11 cellular contexts compared by ENCODE assay signal in the genomic region with DNA sequence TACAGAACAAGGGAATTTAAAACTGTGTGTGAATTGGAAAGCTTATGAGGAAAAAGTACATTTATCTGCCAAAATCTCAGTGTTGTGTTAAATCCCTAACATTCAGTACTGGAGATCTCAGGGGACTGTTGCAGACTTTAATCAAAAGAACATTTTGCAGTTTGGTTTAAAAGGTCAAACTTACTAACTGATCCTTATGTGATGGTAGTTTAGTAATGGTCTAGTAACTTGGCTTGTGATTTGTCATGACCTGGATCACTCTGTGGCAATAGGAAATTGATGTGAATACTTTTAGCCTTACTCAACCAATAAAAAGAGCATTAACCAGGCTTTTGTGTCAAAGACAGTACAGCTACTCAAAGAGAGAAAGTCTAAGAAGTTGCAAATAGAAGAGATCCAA.
DNase-seq lines count a peak whose midpoint lies in the region; ATAC-seq and TF ChIP-seq lines count a peak whose summit lies in the region.
"Had no signal": no experiment of that assay in that cellular context is flagged by ENCODE, and none has a peak within 500 bp of the region (broad histone marks: within the 10 kb centered on the region; RNA-seq: fewer than 3 reads in every experiment).

No MANE protein-coding gene starts in this region.

- no peaks in the 10 kb centered on the region for H3K9me2 ChIP-seq in GM23248 (ENCODE audit: insufficient read depth)

- H3K79me2 ChIP-seq in GM23248 (ENCODE audit: insufficient read depth) = no peaks in the 10 kb centered on the region
- no peaks in the 10 kb centered on the region for H3K79me2 ChIP-seq in smooth muscle cell (ENCODE audit: low read depth)

- H3K4me1 ChIP-seq in GM23248 (ENCODE audit: insufficient read depth) (peaks cover 26% of the 10 kb centered on the region), adipocyte (ENCODE audit: control insufficient read depth, insufficient read depth, low read length) (peaks cover 21% of the 10 kb centered on the region), smooth muscle cell (ENCODE audit: low read depth) (peaks cover 5% of the 10 kb centered on the region)

- H4K20me1 ChIP-seq in GM23248 (ENCODE audit: insufficient read depth) (no peaks in the 10 kb centered on the region), smooth muscle cell (ENCODE audit: low read depth) (no peaks in the 10 kb centered on the region)

- peak overlapping the region; percentile 20; the same call in 1 of the 2 replicates for H3K4me3 ChIP-seq in GM23248
- peak overlapping the region; percentile 8 for H3K4me3 ChIP-seq in adipocyte (ENCODE audit: low read length)
- no peak overlapping the region for H3K4me3 ChIP-seq in smooth muscle cell

- H3K4me2 ChIP-seq in GM23248 (ENCODE audit: unreplicated experiment) = peak overlapping the region; percentile 66
- peak overlapping the region; percentile 30 for H3K4me2 ChIP-seq in smooth muscle cell

- no peaks in the 10 kb centered on the region for H3K27me3 ChIP-seq in GM23248 (replicated peaks; ENCODE audit: insufficient read depth)
- no peaks in the 10 kb centered on the region for H3K27me3 ChIP-seq in adipocyte (replicated peaks; ENCODE audit: control insufficient read depth, insufficient read depth, low read length)
- no peaks in the 10 kb centered on the region for H3K27me3 ChIP-seq in smooth muscle cell (ENCODE audit: low read depth)

- ATAC-seq in GM18870 (IDR thresholded peaks at IDR 0.05; ENCODE audit: unreplicated experiment) = no peak

- TF ChIP-seq CTCF in smooth muscle cell (IDR thresholded peaks at IDR 0.05; ENCODE audit: borderline replicate concordance, insufficient read depth, poor library complexity, severe bottlenecking) = no peak

- no peaks in the 10 kb centered on the region for H3K9me3 ChIP-seq in GM23248 (ENCODE audit: low read depth)
- H3K9me3 ChIP-seq in adipocyte (ENCODE audit: control insufficient read depth, low read length) = no peaks in the 10 kb centered on the region
- no peaks in the 10 kb centered on the region for H3K9me3 ChIP-seq in smooth muscle cell (replicated peaks; ENCODE audit: low read depth)

- in situ Hi-C loops in GM23248 (cut with MboI) = no loop called here

- H2AFZ ChIP-seq in GM23248 (peak overlapping the region; percentile 30; the same call in 1 of the 2 replicates), smooth muscle cell (ENCODE audit: low read depth) (no peak overlapping the region)

- peak; percentile 87 for DNase-seq in GM23248
- DNase-seq in adipocyte (ENCODE audit: low read depth) = peak; percentile 80
- peak; percentile 30 for DNase-seq in foreskin melanocyte
- DNase-seq in smooth muscle cell (lab: John Stamatoyannopoulos, UW; ENCODE audit: unreplicated experiment) = no peak
- no peak for DNase-seq in NCI-H526 (lab: John Stamatoyannopoulos, UW)
- DNase-seq in stimulated activated CD4-positive, alpha-beta T cell treated with anti-CD3 and anti-CD28 coated beads, Interleukin-1b, Interleukin-23, amount 100 ng/mL, for 48 hours = no peak
- DNase-seq: caudate nucleus; DND-41; hippocampal formation; stimulated activated naive CD4-positive, alpha-beta T cell had no signal

- H3F3A ChIP-seq in GM23248 (ENCODE audit: insufficient read depth) (peaks cover 15% of the 10 kb centered on the region), smooth muscle cell (ENCODE audit: low read depth) (no peaks in the 10 kb centered on the region)

- no peaks in the 10 kb centered on the region for H3K36me3 ChIP-seq in GM23248 (ENCODE audit: low read depth)
- no peaks in the 10 kb centered on the region for H3K36me3 ChIP-seq in adipocyte (ENCODE audit: control insufficient read depth, insufficient read depth, low read length, severe bottlenecking)
- H3K36me3 ChIP-seq in smooth muscle cell (ENCODE audit: low read depth) = no peaks in the 10 kb centered on the region

- H3K9ac ChIP-seq in GM23248 (no peak overlapping the region), adipocyte (ENCODE audit: low read length) (peak overlapping the region; percentile 76), smooth muscle cell (ENCODE audit: low read depth) (no peak overlapping the region)

- peak overlapping the region; percentile 33 for H3K27ac ChIP-seq in GM23248
- H3K27ac ChIP-seq in smooth muscle cell (ENCODE audit: low read depth) = peak overlapping the region; percentile 63

Comparison
In these comparisons a context has a peak if more than half of its experiments do, and no peak if none do; other contexts are left out.
1. DNase-seq: peak in GM23248 (single experiment), adipocyte (single experiment) and foreskin melanocyte (single experiment); none in smooth muscle cell (single experiment), NCI-H526 (0 of 2) and stimulated activated CD4-positive, alpha-beta T cell treated with anti-CD3 and anti-CD28 coated beads, Interleukin-1b, Interleukin-23, amount 100 ng/mL, for 48 hours (single experiment).